1 cellular context compared by ENCODE assay signal in genomic region chr6:43627008-43627825, GRCh38.
A peak's percentile ranks its signal among the peaks of the same experiment; 100 is the strongest.
TF ChIP-seq lines count a peak whose summit lies in the region.

No MANE protein-coding gene starts in this region.

TF ChIP-seq in HepG2, 621 proteins besides CTCF, POLR2A, EP300 and RAD21 (continued from another document and continues in another):
- TF ChIP-seq, protein P1, sequence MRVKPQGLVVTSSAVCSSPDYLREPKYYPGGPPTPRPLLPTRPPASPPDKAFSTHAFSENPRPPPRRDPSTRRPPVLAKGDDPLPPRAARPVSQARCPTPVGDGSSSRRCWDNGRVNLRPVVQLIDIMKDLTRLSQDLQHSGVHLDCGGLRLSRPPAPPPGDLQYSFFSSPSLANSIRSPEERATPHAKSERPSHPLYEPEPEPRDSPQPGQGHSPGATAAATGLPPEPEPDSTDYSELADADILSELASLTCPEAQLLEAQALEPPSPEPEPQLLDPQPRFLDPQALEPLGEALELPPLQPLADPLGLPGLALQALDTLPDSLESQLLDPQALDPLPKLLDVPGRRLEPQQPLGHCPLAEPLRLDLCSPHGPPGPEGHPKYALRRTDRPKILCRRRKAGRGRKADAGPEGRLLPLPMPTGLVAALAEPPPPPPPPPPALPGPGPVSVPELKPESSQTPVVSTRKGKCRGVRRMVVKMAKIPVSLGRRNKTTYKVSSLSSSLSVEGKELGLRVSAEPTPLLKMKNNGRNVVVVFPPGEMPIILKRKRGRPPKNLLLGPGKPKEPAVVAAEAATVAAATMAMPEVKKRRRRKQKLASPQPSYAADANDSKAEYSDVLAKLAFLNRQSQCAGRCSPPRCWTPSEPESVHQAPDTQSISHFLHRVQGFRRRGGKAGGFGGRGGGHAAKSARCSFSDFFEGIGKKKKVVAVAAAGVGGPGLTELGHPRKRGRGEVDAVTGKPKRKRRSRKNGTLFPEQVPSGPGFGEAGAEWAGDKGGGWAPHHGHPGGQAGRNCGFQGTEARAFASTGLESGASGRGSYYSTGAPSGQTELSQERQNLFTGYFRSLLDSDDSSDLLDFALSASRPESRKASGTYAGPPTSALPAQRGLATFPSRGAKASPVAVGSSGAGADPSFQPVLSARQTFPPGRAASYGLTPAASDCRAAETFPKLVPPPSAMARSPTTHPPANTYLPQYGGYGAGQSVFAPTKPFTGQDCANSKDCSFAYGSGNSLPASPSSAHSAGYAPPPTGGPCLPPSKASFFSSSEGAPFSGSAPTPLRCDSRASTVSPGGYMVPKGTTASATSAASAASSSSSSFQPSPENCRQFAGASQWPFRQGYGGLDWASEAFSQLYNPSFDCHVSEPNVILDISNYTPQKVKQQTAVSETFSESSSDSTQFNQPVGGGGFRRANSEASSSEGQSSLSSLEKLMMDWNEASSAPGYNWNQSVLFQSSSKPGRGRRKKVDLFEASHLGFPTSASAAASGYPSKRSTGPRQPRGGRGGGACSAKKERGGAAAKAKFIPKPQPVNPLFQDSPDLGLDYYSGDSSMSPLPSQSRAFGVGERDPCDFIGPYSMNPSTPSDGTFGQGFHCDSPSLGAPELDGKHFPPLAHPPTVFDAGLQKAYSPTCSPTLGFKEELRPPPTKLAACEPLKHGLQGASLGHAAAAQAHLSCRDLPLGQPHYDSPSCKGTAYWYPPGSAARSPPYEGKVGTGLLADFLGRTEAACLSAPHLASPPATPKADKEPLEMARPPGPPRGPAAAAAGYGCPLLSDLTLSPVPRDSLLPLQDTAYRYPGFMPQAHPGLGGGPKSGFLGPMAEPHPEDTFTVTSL (CRISPR knock-in tag; IDR thresholded peaks at IDR 0.05; ENCODE audit: borderline replicate concordance) = no peak
- TF ChIP-seq ZNF10 (CRISPR knock-in tag; IDR thresholded peaks at IDR 0.05; ENCODE audit: borderline replicate concordance, low read depth) (no peak), REL (CRISPR knock-in tag; conservative IDR thresholded peaks at IDR 0.05) (0 out of 2 replicates have a peak, but pooled peaks have one; percentile 33), SP140L (CRISPR knock-in tag; IDR thresholded peaks at IDR 0.05; ENCODE audit: borderline replicate concordance) (no peak), MIER3 (CRISPR knock-in tag; IDR thresholded peaks at IDR 0.05; ENCODE audit: borderline replicate concordance) (peak; percentile 72; the same call in 1 of the 2 replicates), ZBTB1 (CRISPR knock-in tag; IDR thresholded peaks at IDR 0.05; ENCODE audit: borderline replicate concordance) (no peak), HMG20A (CRISPR knock-in tag; IDR thresholded peaks at IDR 0.05; ENCODE audit: borderline replicate concordance) (peak; percentile 24; the same call in 1 of the 2 replicates), ATRX (CRISPR knock-in tag; IDR thresholded peaks at IDR 0.05; ENCODE audit: borderline replicate concordance) (no peak), ZNF317 (CRISPR knock-in tag; IDR thresholded peaks at IDR 0.05) (no peak), GATAD1 (CRISPR knock-in tag; IDR thresholded peaks at IDR 0.05) (peak; percentile 38; the same call in 1 of the 2 replicates), FOSL2 (CRISPR knock-in tag; IDR thresholded peaks at IDR 0.05) (peak; percentile 74), ZNF331 (CRISPR knock-in tag; IDR thresholded peaks at IDR 0.05) (no peak), ZNF773 (CRISPR knock-in tag; IDR thresholded peaks at IDR 0.05; ENCODE audit: borderline replicate concordance) (no peak), MAFK (conservative IDR thresholded peaks at IDR 0.05 in 1 of 2, IDR thresholded peaks at IDR 0.05 in 1 of 2; ENCODE audit: low read length in 2 of 2) (0 out of 4 replicates have a peak, but pooled peaks of 1 of the 2 experiments have one; percentile 13), PCBP2 (optimal IDR thresholded peaks at IDR 0.05; ENCODE audit: low read depth, low read length, poor library complexity, severe bottlenecking) (no peak), CHCHD3 (CRISPR knock-in tag; IDR thresholded peaks at IDR 0.05) (no peak), NR2F6 (IDR thresholded peaks at IDR 0.05) (no peak), NR2F6 (CRISPR knock-in tag; IDR thresholded peaks at IDR 0.05) (peak; percentile 2; the same call in 1 of the 2 replicates), ZFP36L2 (CRISPR knock-in tag; IDR thresholded peaks at IDR 0.05) (peak; percentile 14; the same call in 1 of the 2 replicates), THAP11 (CRISPR knock-in tag; IDR thresholded peaks at IDR 0.05) (peak; percentile 85), SRSF9 (IDR thresholded peaks at IDR 0.05; ENCODE audit: borderline replicate concordance, insufficient read depth, low read depth, low read length, poor library complexity, severe bottlenecking) (no peak), ZNF414 (CRISPR knock-in tag; IDR thresholded peaks at IDR 0.05) (no peak), FOXK1 (CRISPR knock-in tag; IDR thresholded peaks at IDR 0.05; ENCODE audit: borderline replicate concordance, low read depth) (peak; percentile 47; the same call in 1 of the 2 replicates), PAF1 (CRISPR knock-in tag; IDR thresholded peaks at IDR 0.05) (peak; percentile 26; the same call in 1 of the 2 replicates), RXRB (CRISPR knock-in tag; IDR thresholded peaks at IDR 0.05; ENCODE audit: borderline replicate concordance) (peak; percentile 48; the same call in 1 of the 2 replicates), JUND (CRISPR knock-in tag; IDR thresholded peaks at IDR 0.05) (no peak), ZNF891 (CRISPR knock-in tag; IDR thresholded peaks at IDR 0.05) (peak; percentile 24; the same call in 1 of the 2 replicates), NONO (IDR thresholded peaks at IDR 0.05) (no peak), NONO (CRISPR knock-in tag; conservative IDR thresholded peaks at IDR 0.05) (no peak; the same call in 1 of the 2 replicates), BORCS8-MEF2B (CRISPR knock-in tag; IDR thresholded peaks at IDR 0.05) (0 out of 2 replicates have a peak, but pooled peaks have one; percentile 37), GATAD2A (CRISPR knock-in tag; IDR thresholded peaks at IDR 0.05) (peak; percentile 76), ZNF772 (CRISPR knock-in tag; IDR thresholded peaks at IDR 0.05) (no peak), KLF6 (CRISPR knock-in tag; IDR thresholded peaks at IDR 0.05) (peak; percentile 77), GABPA (IDR thresholded peaks at IDR 0.05; ENCODE audit: low read depth, low read length) (no peak), GABPA (CRISPR knock-in tag; IDR thresholded peaks at IDR 0.05; ENCODE audit: low read depth) (peak; percentile 53), TBL1XR1 (IDR thresholded peaks at IDR 0.05; ENCODE audit: borderline replicate concordance, low read length, partially characterized antibody) (peak; percentile 18), ZNF263 (CRISPR knock-in tag; IDR thresholded peaks at IDR 0.05) (no peak), ZNF878 (CRISPR knock-in tag; IDR thresholded peaks at IDR 0.05) (peak; percentile 57), NFIC (IDR thresholded peaks at IDR 0.05; ENCODE audit: low read length) (peak; percentile 62; the same call in 1 of the 2 replicates), PHF8 (CRISPR knock-in tag; IDR thresholded peaks at IDR 0.05) (no peak)
- TF ChIP-seq, protein P2, sequence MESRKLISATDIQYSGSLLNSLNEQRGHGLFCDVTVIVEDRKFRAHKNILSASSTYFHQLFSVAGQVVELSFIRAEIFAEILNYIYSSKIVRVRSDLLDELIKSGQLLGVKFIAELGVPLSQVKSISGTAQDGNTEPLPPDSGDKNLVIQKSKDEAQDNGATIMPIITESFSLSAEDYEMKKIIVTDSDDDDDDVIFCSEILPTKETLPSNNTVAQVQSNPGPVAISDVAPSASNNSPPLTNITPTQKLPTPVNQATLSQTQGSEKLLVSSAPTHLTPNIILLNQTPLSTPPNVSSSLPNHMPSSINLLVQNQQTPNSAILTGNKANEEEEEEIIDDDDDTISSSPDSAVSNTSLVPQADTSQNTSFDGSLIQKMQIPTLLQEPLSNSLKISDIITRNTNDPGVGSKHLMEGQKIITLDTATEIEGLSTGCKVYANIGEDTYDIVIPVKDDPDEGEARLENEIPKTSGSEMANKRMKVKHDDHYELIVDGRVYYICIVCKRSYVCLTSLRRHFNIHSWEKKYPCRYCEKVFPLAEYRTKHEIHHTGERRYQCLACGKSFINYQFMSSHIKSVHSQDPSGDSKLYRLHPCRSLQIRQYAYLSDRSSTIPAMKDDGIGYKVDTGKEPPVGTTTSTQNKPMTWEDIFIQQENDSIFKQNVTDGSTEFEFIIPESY (CRISPR knock-in tag; IDR thresholded peaks at IDR 0.05) = peak; percentile 60; the same call in 1 of the 2 replicates
- TF ChIP-seq, protein P3, sequence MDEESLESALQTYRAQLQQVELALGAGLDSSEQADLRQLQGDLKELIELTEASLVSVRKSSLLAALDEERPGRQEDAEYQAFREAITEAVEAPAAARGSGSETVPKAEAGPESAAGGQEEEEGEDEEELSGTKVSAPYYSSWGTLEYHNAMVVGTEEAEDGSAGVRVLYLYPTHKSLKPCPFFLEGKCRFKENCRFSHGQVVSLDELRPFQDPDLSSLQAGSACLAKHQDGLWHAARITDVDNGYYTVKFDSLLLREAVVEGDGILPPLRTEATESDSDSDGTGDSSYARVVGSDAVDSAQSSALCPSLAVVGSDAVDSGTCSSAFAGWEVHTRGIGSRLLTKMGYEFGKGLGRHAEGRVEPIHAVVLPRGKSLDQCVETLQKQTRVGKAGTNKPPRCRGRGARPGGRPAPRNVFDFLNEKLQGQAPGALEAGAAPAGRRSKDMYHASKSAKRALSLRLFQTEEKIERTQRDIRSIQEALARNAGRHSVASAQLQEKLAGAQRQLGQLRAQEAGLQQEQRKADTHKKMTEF (CRISPR knock-in tag; IDR thresholded peaks at IDR 0.05) = peak; percentile 19; the same call in 1 of the 2 replicates
- TF ChIP-seq, protein P4, sequence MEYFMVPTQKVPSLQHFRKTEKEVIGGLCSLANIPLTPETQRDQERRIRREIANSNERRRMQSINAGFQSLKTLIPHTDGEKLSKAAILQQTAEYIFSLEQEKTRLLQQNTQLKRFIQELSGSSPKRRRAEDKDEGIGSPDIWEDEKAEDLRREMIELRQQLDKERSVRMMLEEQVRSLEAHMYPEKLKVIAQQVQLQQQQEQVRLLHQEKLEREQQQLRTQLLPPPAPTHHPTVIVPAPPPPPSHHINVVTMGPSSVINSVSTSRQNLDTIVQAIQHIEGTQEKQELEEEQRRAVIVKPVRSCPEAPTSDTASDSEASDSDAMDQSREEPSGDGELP (IDR thresholded peaks at IDR 0.05; ENCODE audit: borderline replicate concordance, low read depth) = peak; percentile 67; the same call in 1 of the 2 replicates
- TF ChIP-seq, protein P5, sequence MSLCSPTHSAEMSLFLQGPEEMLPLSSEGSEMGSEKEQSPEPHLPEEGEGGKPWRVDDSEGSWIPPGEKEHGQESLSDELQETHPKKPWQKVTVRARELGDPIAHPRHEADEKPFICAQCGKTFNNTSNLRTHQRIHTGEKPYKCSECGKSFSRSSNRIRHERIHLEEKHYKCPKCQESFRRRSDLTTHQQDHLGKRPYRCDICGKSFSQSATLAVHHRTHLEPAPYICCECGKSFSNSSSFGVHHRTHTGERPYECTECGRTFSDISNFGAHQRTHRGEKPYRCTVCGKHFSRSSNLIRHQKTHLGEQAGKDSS (CRISPR knock-in tag; IDR thresholded peaks at IDR 0.05; ENCODE audit: borderline replicate concordance, low read depth) = peak; percentile 34; the same call in 1 of the 2 replicates
- TF ChIP-seq, protein P6, sequence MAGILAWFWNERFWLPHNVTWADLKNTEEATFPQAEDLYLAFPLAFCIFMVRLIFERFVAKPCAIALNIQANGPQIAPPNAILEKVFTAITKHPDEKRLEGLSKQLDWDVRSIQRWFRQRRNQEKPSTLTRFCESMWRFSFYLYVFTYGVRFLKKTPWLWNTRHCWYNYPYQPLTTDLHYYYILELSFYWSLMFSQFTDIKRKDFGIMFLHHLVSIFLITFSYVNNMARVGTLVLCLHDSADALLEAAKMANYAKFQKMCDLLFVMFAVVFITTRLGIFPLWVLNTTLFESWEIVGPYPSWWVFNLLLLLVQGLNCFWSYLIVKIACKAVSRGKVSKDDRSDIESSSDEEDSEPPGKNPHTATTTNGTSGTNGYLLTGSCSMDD (CRISPR knock-in tag; IDR thresholded peaks at IDR 0.05) = no peak
- TF ChIP-seq, protein P7, sequence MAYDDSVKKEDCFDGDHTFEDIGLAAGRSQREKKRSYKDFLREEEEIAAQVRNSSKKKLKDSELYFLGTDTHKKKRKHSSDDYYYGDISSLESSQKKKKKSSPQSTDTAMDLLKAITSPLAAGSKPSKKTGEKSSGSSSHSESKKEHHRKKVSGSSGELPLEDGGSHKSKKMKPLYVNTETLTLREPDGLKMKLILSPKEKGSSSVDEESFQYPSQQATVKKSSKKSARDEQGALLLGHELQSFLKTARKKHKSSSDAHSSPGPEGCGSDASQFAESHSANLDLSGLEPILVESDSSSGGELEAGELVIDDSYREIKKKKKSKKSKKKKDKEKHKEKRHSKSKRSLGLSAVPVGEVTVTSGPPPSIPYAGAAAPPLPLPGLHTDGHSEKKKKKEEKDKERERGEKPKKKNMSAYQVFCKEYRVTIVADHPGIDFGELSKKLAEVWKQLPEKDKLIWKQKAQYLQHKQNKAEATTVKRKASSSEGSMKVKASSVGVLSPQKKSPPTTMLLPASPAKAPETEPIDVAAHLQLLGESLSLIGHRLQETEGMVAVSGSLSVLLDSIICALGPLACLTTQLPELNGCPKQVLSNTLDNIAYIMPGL (CRISPR knock-in tag; IDR thresholded peaks at IDR 0.05; ENCODE audit: borderline replicate concordance in 1 of 2, low read depth in 1 of 2) = 0 out of 4 replicates have a peak, but pooled peaks of 1 of the 2 experiments have one; percentile 45
- TF ChIP-seq, protein P8, sequence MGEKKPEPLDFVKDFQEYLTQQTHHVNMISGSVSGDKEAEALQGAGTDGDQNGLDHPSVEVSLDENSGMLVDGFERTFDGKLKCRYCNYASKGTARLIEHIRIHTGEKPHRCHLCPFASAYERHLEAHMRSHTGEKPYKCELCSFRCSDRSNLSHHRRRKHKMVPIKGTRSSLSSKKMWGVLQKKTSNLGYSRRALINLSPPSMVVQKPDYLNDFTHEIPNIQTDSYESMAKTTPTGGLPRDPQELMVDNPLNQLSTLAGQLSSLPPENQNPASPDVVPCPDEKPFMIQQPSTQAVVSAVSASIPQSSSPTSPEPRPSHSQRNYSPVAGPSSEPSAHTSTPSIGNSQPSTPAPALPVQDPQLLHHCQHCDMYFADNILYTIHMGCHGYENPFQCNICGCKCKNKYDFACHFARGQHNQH (CRISPR knock-in tag; IDR thresholded peaks at IDR 0.05) = no peak
- TF ChIP-seq, protein P9, sequence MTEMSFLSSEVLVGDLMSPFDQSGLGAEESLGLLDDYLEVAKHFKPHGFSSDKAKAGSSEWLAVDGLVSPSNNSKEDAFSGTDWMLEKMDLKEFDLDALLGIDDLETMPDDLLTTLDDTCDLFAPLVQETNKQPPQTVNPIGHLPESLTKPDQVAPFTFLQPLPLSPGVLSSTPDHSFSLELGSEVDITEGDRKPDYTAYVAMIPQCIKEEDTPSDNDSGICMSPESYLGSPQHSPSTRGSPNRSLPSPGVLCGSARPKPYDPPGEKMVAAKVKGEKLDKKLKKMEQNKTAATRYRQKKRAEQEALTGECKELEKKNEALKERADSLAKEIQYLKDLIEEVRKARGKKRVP (CRISPR knock-in tag; IDR thresholded peaks at IDR 0.05) = peak in 1 of 2 experiments; percentile 99; a peak in 2 of 4 replicates
